8 cellular contexts compared by ENCODE assay signal in the genomic region with DNA sequence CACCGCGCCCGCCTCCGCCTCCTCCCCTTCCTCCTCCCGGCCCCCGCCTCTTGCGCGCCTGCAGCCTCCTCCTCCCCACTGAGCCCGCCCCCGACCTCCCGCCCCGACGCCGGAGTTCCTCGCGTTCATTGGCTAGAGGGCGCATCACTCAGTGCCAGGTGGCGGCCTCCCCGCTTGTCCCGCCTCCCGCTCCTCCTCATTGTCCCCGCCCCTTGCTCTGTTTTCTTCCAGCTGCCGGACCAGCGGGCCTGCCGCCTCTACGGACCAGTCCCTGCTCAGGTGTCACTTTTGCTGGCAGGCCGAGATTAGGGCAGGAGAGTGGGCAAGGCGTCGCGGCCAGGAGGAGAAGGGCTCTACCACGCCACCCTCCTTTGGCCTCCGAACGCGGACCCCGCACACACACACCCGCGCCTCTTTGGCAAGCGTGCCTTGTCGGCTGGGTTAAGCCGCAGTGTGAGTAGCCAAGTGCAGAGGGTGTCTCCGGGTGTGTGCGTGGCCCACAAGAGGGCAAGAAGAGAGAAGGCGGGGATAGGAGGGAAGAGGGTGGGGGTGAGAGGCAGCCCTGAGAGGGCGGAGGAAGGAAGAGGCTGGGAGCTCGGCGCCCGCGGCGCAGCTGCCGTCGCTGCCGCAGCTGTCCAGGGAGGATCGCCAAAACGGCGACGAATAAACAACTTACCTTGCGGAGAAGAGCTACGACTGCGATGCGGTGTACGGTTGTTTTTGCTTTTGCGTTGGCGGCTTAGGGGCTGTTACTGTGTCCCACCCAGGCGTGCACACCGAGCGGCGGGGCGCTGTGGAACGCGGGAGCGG. TPM values are rescaled to one million over a fixed set of nuclear protein-coding genes. Genes with fewer than 3 reads are reported as not detected.
DNase-seq lines count a peak whose midpoint lies in the region; ATAC-seq, FAIRE-seq and TF ChIP-seq lines count a peak whose summit lies in the region.

No MANE protein-coding gene starts in this region.

- WGBS in adipose tissue, 3 donors = 0 to 1% (median 1%) methylated on average over 51 to 71 of the region's 71 CpGs
- 0 to 1% (median 1%) methylated on average over 49 to 71 of the region's 71 CpGs for WGBS in heart left ventricle, 4 donors

- peaks cover 9% of the 10 kb centered on the region for H3K4me1 Mint-ChIP-seq in type B pancreatic cell (ENCODE audit: unreplicated experiment)

- H3K27me3 ChIP-seq in heart left ventricle = no peaks in the 10 kb centered on the region

- no peaks in the 10 kb centered on the region for H3K9me3 Mint-ChIP-seq in type B pancreatic cell

- ATAC-seq in HG02840 (IDR thresholded peaks at IDR 0.05; ENCODE audit: low FRiP score, unreplicated experiment) = peak; percentile 79
- peak; percentile 95 to 99 (median 97) for ATAC-seq in heart left ventricle

- TF ChIP-seq POLR2A in GM12892 (IDR thresholded peaks at IDR 0.05; ENCODE audit: low read depth, low read length) (peak; percentile 40; the same call in 1 of the 2 replicates), heart left ventricle (IDR thresholded peaks at IDR 0.05) (peak in 1 of 2 donors; percentile 59)

- intact Hi-C loops in heart left ventricle (cut with DNase I) = loop anchor here (1.0 to 10.0 kb wide), 13 partner anchors 53 to 925 kb away; no protein-coding TSS in a partner anchor

- no peaks in the 10 kb centered on the region for H3K36me3 ChIP-seq in heart left ventricle

- H3K36me3 Mint-ChIP-seq in type B pancreatic cell = peaks cover 5% of the 10 kb centered on the region

- FAIRE-seq in GM12892 (lab: Jason Lieb, UNC) = peak; percentile 94

- peaks cover 0 to 36% (median 17%) of the 10 kb centered on the region in 12 donors for H3K4me1 ChIP-seq in heart left ventricle

- DNase-seq in GM12892 (ENCODE audit: insufficient read length) (peak; percentile 90), NCI-H1417 treated with DMSO at 0.1 percent for 48 hours (lab: John Stamatoyannopoulos, UW) (peak; percentile 71), SW 1271 (lab: John Stamatoyannopoulos, UW) (peak; percentile 69 to 88), heart left ventricle (peak; percentile 99 to 100 (median 100)), pons (ENCODE audit: low spot score) (peak; percentile 97), type B pancreatic cell (ENCODE audit: extremely low spot score, unreplicated experiment) (peak; percentile 99)

- H3K4me3 Mint-ChIP-seq in type B pancreatic cell = peak overlapping the region; percentile 98

- peak overlapping the region; percentile 98 for H3K27ac Mint-ChIP-seq in type B pancreatic cell

- peak overlapping the region; percentile 63 for H3K27ac ChIP-seq in adipose tissue (ENCODE audit: low read depth, low read length)
- H3K27ac ChIP-seq in heart left ventricle = peak overlapping the region; percentile 88 to 99 (median 94)

- peaks cover 8% of the 10 kb centered on the region for H3K27me3 Mint-ChIP-seq in type B pancreatic cell

- H3K9me3 ChIP-seq in heart left ventricle = no peaks in the 10 kb centered on the region

- H3K4me3 ChIP-seq in heart left ventricle = peak overlapping the region; percentile 56 to 97 (median 87)

- TF ChIP-seq CTCF in heart left ventricle (IDR thresholded peaks at IDR 0.05) = peak in 2 of 12 donors; percentile 7 to 20
- peak; percentile 29 for TF ChIP-seq CTCF in type B pancreatic cell (conservative IDR thresholded peaks at IDR 0.05)

RNA-seq across cellular contexts. Expression of a gene that starts 0.4 kb away (rescaled TPM):
- polyA plus RNA-seq in GM12892 (2012; ENCODE audit: missing spikeins) = 3.3 TPM
- polyA plus RNA-seq in adipose tissue = 10 to 100 TPM in 2 of 3 donors, 1 to 10 TPM in 1; 6.5 to 27.2 (median 14.1) TPM
- 10 to 100 TPM; 11.0 to 32.5 (median 22.9) TPM for total RNA-seq in heart left ventricle
- polyA plus RNA-seq in heart left ventricle = 10 to 100 TPM in 1 of 2 donors, 1 to 10 TPM in 1; 5.9 to 11.0 TPM
- 28.4 and 35.4 TPM in 2 replicates for total RNA-seq in type B pancreatic cell (ENCODE audit: low replicate concordance)

Comparison
In these comparisons a context has a peak if more than half of its experiments do, and no peak if none do; other contexts are left out.
1. Peak in every context shown above with its lines: DNase-seq, ATAC-seq, H3K4me3 ChIP-seq and H3K27ac ChIP-seq.